ENCODE assay signal across 16 cellular contexts in the genomic region with DNA sequence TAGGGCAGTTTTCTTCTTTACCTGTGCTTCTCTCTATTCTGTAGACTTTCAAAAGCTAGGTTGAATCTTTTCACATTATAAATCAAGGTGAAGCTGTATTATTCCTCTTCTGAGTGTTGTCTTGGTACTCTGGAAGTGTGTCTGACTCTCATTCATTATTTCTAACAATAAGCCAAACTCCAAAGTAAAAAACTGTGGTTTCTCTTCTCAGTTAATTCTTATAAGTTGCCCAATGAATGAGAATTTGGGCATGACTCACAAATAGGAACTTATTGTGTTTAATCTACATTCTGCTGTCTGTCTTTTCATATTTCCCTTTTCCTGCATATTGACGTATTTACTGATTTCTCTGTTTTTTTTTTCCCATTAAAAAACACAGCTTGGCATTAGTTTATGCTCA.
DNase-seq lines count a peak whose midpoint lies in the region; ATAC-seq, FAIRE-seq and TF ChIP-seq lines count a peak whose summit lies in the region.
"Had no signal": no experiment of that assay in that cellular context is flagged by ENCODE, and none has a peak within 500 bp of the region (broad histone marks: within the 10 kb centered on the region; RNA-seq: fewer than 3 reads in every experiment).

No MANE protein-coding gene starts in this region.

- intact Hi-C loops in transverse colon (cut with DNase I; ENCODE audit: low total_unique reads): no loop called here

- 64% methylated on average over 1 of the region's 1 CpG for WGBS in A549 (ENCODE audit: missing lambda C conversion rate)
- 52 to 78% methylated on average over 1 of the region's 1 CpG for WGBS in transverse colon (ENCODE audit: low coverage in 1 of 2), 2 donors

- in situ Hi-C loops in transverse colon (cut with MboI; ENCODE audit: low pct_ligation_motif_present in 1 of 4, low pct_unique_long_range_greater_than_20kb in 1 of 4, low sequenced_read_pairs in 3 of 4): no loop called here

- H3K4me1 ChIP-seq in A549 (peaks cover 46% of the 10 kb centered on the region), transverse colon (no peaks in the 10 kb centered on the region)
- H3K4me1 ChIP-seq: BLaER1 had no signal

- H3K4me3 ChIP-seq in A549: no peak overlapping the region
- H3K4me3 ChIP-seq in transverse colon: no peak overlapping the region
- H3K4me3 ChIP-seq: BLaER1 had no signal

- no peak for TF ChIP-seq POLR2A in A549 (IDR thresholded peaks at IDR 0.05; ENCODE audit: low read length)
- no peak for TF ChIP-seq POLR2A in transverse colon (IDR thresholded peaks at IDR 0.05)

- TF ChIP-seq RAD21 in A549 (conservative IDR thresholded peaks at IDR 0.05 in 1 of 2, IDR thresholded peaks at IDR 0.05 in 1 of 2): no peak

- DNase-seq in A549 (ENCODE audit: low read depth in 1 of 2, low spot score in 1 of 2) (no peak), amniotic epithelial cell (ENCODE audit: low read depth) (peak; percentile 73), dermis blood vessel endothelial cell (peak; percentile 1), glomerular visceral epithelial cell (ENCODE audit: extremely low spot score) (peak; percentile 6), DMS79 treated with DMSO at 0.1 percent for 48 hours (lab: John Stamatoyannopoulos, UW) (no peak), NCI-H510A treated with DMSO at 0.1 percent for 48 hours (lab: John Stamatoyannopoulos, UW) (no peak), transverse colon (no peak), germinal center (ENCODE audit: low spot score) (no peak)
- DNase-seq: 8988T, NCI-H1436 treated with DMSO at 0.1 percent for 48 hours, NCI-H2081, NCI-H510A, NCI-H82 had no signal

- H3K27me3 ChIP-seq in transverse colon: no peaks in the 10 kb centered on the region
- H3K27me3 ChIP-seq: BLaER1 had no signal

- no peaks in the 10 kb centered on the region for H3K36me3 ChIP-seq in transverse colon
- H3K36me3 ChIP-seq: BLaER1 had no signal

- POLR2A ChIA-PET in A549 (lab: Yijun Ruan, JAX): no interaction called here

- TF ChIP-seq CTCF in A549 (IDR thresholded peaks at IDR 0.05) (no peak), transverse colon (IDR thresholded peaks at IDR 0.05) (no peak)

- TF ChIP-seq EP300 in A549 (IDR thresholded peaks at IDR 0.05): no peak
- no peak for TF ChIP-seq EP300 in transverse colon (IDR thresholded peaks at IDR 0.05; ENCODE audit: low read depth)

- no peak for FAIRE-seq in A549 (lab: Jason Lieb, UNC)
- FAIRE-seq: GM12892, H1 had no signal

- no peaks in the 10 kb centered on the region for H3K9me3 ChIP-seq in A549
- no peaks in the 10 kb centered on the region for H3K9me3 ChIP-seq in transverse colon
- H3K9me3 ChIP-seq: BLaER1 had no signal

- CTCF ChIA-PET in A549 (lab: Yijun Ruan, JAX): no interaction called here

- H3K27ac ChIP-seq in A549 (no peak overlapping the region), transverse colon (no peak overlapping the region)
- H3K27ac ChIP-seq: BLaER1 had no signal

- peak overlapping the region; percentile 25; the same call in 1 of the 3 replicates for H3K4me2 ChIP-seq in A549
- H3K4me2 ChIP-seq: BLaER1 had no signal

- no peak for ATAC-seq in A549

TF ChIP-seq in A549, 52 proteins besides CTCF, POLR2A, EP300 and RAD21:
- TF ChIP-seq FOXS1 (CRISPR knock-in tag; IDR thresholded peaks at IDR 0.05) (no peak), ZFP36 (IDR thresholded peaks at IDR 0.05; ENCODE audit: borderline replicate concordance, partially characterized antibody) (no peak), HOXA7 (CRISPR knock-in tag; IDR thresholded peaks at IDR 0.05) (no peak), CHD2 (IDR thresholded peaks at IDR 0.05; ENCODE audit: low read length, partially characterized antibody) (no peak)

Comparison
In these comparisons a context has a peak if more than half of its experiments do, and no peak if none do; other contexts are left out.
1. DNase-seq: peak in amniotic epithelial cell (single experiment), dermis blood vessel endothelial cell (single experiment) and glomerular visceral epithelial cell (single experiment); none in A549 (0 of 2), DMS79 treated with DMSO at 0.1 percent for 48 hours (single experiment), NCI-H510A treated with DMSO at 0.1 percent for 48 hours (single experiment), transverse colon (single experiment) and germinal center (single experiment).